In genomic region chr9:100554935-100555401, GRCh38 we compare ENCODE assay signal across 14 cellular contexts. TPM values are rescaled to one million over a fixed set of nuclear protein-coding genes. Genes with fewer than 3 reads are reported as not detected.
DNase-seq lines count a peak whose midpoint lies in the region; ATAC-seq, FAIRE-seq and TF ChIP-seq lines count a peak whose summit lies in the region.
"Had no signal": no experiment of that assay in that cellular context is flagged by ENCODE, and none has a peak within 500 bp of the region (broad histone marks: within the 10 kb centered on the region; RNA-seq: fewer than 3 reads in every experiment).

No MANE protein-coding gene starts in this region.

- no peaks in the 10 kb centered on the region for H3K36me3 ChIP-seq in astrocyte (ENCODE audit: insufficient read depth, low read length)
- peaks cover 0 to 13% of the 10 kb centered on the region in 2 experiments for H3K36me3 ChIP-seq in mesenchymal stem cell (ENCODE audit: control insufficient read depth in 1 of 2, insufficient read depth in 2 of 2, low read depth in 1 of 2, low read length in 2 of 2)
- H3K36me3 ChIP-seq in mucosa of descending colon (ENCODE audit: low read depth) = no peaks in the 10 kb centered on the region

- no peaks in the 10 kb centered on the region for H3K9me3 Mint-ChIP-seq in astrocyte (ENCODE audit: unreplicated experiment)
- H3K9me3 Mint-ChIP-seq: CD4-positive, alpha-beta memory T cell had no signal

- H4K20me1 ChIP-seq in astrocyte (ENCODE audit: insufficient read depth, low read length) = no peaks in the 10 kb centered on the region

- TF ChIP-seq CTCF in astrocyte (IDR thresholded peaks at IDR 0.05; ENCODE audit: insufficient read depth, low read depth, low read length) = no peak
- no peak for TF ChIP-seq CTCF in mucosa of descending colon (IDR thresholded peaks at IDR 0.05)

- H3K27ac Mint-ChIP-seq in astrocyte (ENCODE audit: unreplicated experiment) = no peak overlapping the region
- H3K27ac Mint-ChIP-seq: CD4-positive, alpha-beta memory T cell; stimulated activated naive B cell treated with anti-CD40 and anti-IgM and Interleukin-4, amounts not matched to agents 10 μg/mL and 1 μg/mL and 100 μg/mL, for 72 hours had no signal

- no peak overlapping the region for H3K18ac ChIP-seq in mesenchymal stem cell (ENCODE audit: low read depth in 1 of 2, low read length in 2 of 2)

- H4K91ac ChIP-seq in mesenchymal stem cell (ENCODE audit: low read length) = no peak overlapping the region

- no peaks in the 10 kb centered on the region for H3K27me3 ChIP-seq in astrocyte (ENCODE audit: insufficient read depth, low read length)
- H3K27me3 ChIP-seq in mesenchymal stem cell (ENCODE audit: control insufficient read depth in 1 of 2, insufficient read depth in 1 of 2, low read length in 2 of 2) = no peaks in the 10 kb centered on the region
- H3K27me3 ChIP-seq: body of pancreas had no signal

- H3K9me3 ChIP-seq in astrocyte (ENCODE audit: insufficient read depth, low read depth, low read length) (no peaks in the 10 kb centered on the region), mesenchymal stem cell (ENCODE audit: control insufficient read depth, low read length) (no peaks in the 10 kb centered on the region), mucosa of descending colon (no peaks in the 10 kb centered on the region)
- H3K9me3 ChIP-seq: body of pancreas had no signal

- no peak overlapping the region for H2BK12ac ChIP-seq in mesenchymal stem cell (ENCODE audit: low read length in 2 of 2)

- intact Hi-C loops in mucosa of descending colon (cut with DNase I, micrococcal nuclease) = no loop called here

- H3K23ac ChIP-seq in mesenchymal stem cell (ENCODE audit: low read length in 2 of 2) = no peak overlapping the region

- no peak overlapping the region for H2AFZ ChIP-seq in astrocyte (ENCODE audit: low read depth, low read length)
- peak overlapping the region; percentile 11 for H2AFZ ChIP-seq in mesenchymal stem cell (ENCODE audit: low read depth, low read length)

- H3K4me3 ChIP-seq in astrocyte (ENCODE audit: insufficient read depth, low read depth, low read length) (no peak overlapping the region), mesenchymal stem cell (ENCODE audit: insufficient read depth in 1 of 2, low read depth in 1 of 2, low read length in 2 of 2) (no peak overlapping the region), mucosa of descending colon (no peak overlapping the region)
- H3K4me3 ChIP-seq: body of pancreas had no signal

- peak; percentile 67 for DNase-seq in astrocyte (ENCODE audit: low read depth)
- DNase-seq in mesenchymal stem cell = peak; percentile 33
- DNase-seq in GM03348 (ENCODE audit: low spot score) = no peak
- no peak for DNase-seq in amniotic stem cell (lab: John Stamatoyannopoulos, UW)
- DNase-seq in stimulated activated CD4-positive, alpha-beta T cell treated with anti-CD3 and anti-CD28 coated beads, Interleukin-2, amount 100 ng/mL, for 48 hours = no peak
- DNase-seq in mucosa of descending colon = no peak
- DNase-seq: body of pancreas; CD4-positive, alpha-beta memory T cell; glutamatergic neuron; small intestine; stimulated activated naive B cell treated with anti-CD40 and anti-IgM and Interleukin-4, amounts not matched to agents 10 μg/mL and 1 μg/mL and 100 μg/mL, for 72 hours; T-helper 1 cell had no signal

- H2BK120ac ChIP-seq in mesenchymal stem cell (ENCODE audit: low read depth, low read length) = no peak overlapping the region

- no peak overlapping the region for H3K4me2 ChIP-seq in astrocyte (ENCODE audit: low read length)
- H3K4me2 ChIP-seq in mesenchymal stem cell (ENCODE audit: low read length, poor library complexity, severe bottlenecking) = no peak overlapping the region

- no peaks in the 10 kb centered on the region for H3K4me1 ChIP-seq in astrocyte (ENCODE audit: insufficient read depth, low read length)
- no peaks in the 10 kb centered on the region for H3K4me1 ChIP-seq in mesenchymal stem cell (ENCODE audit: control insufficient read depth, insufficient read depth, low read depth, low read length)
- no peaks in the 10 kb centered on the region for H3K4me1 ChIP-seq in mucosa of descending colon (ENCODE audit: low read depth)
- H3K4me1 ChIP-seq: body of pancreas had no signal

- H2BK5ac ChIP-seq in mesenchymal stem cell (ENCODE audit: low read depth, low read length, poor library complexity, severe bottlenecking) = no peak overlapping the region

- H3K36me3 Mint-ChIP-seq in astrocyte (ENCODE audit: low read depth, unreplicated experiment) = peaks cover 2% of the 10 kb centered on the region

- no peak overlapping the region for H2AK5ac ChIP-seq in mesenchymal stem cell (ENCODE audit: low read length, severe bottlenecking)

- no peak overlapping the region for H3K4ac ChIP-seq in mesenchymal stem cell (ENCODE audit: low read depth in 1 of 2, low read length in 2 of 2)

- no peak overlapping the region for H3K9ac ChIP-seq in astrocyte (ENCODE audit: low read length)
- H3K9ac ChIP-seq in mesenchymal stem cell (ENCODE audit: low read length) = no peak overlapping the region

- ATAC-seq in GM18520 (IDR thresholded peaks at IDR 0.05; ENCODE audit: unreplicated experiment) (peak; percentile 6), HG02642 (IDR thresholded peaks at IDR 0.05; ENCODE audit: poor library complexity, unreplicated experiment) (peak; percentile 42), mucosa of descending colon (no peak)
- ATAC-seq: body of pancreas; stimulated activated naive B cell treated with anti-CD40 and anti-IgM and Interleukin-4, amounts not matched to agents 10 μg/mL and 1 μg/mL and 100 μg/mL, for 72 hours had no signal

- 100% methylated on average over 2 of the region's 2 CpGs for WGBS in mesenchymal stem cell

- no peak overlapping the region for H3K14ac ChIP-seq in mesenchymal stem cell (ENCODE audit: low read length in 2 of 2)

- no peaks in the 10 kb centered on the region for H3K4me1 Mint-ChIP-seq in astrocyte (ENCODE audit: low read depth, unreplicated experiment)
- H3K4me1 Mint-ChIP-seq: CD4-positive, alpha-beta memory T cell; stimulated activated naive B cell treated with anti-CD40 and anti-IgM and Interleukin-4, amounts not matched to agents 10 μg/mL and 1 μg/mL and 100 μg/mL, for 72 hours had no signal

- no peak overlapping the region for H2BK15ac ChIP-seq in mesenchymal stem cell (ENCODE audit: low read depth, poor library complexity, severe bottlenecking)

- no peaks in the 10 kb centered on the region for H3K27me3 Mint-ChIP-seq in astrocyte (ENCODE audit: low read depth, unreplicated experiment)
- H3K27me3 Mint-ChIP-seq: CD4-positive, alpha-beta memory T cell; stimulated activated naive B cell treated with anti-CD40 and anti-IgM and Interleukin-4, amounts not matched to agents 10 μg/mL and 1 μg/mL and 100 μg/mL, for 72 hours had no signal

- FAIRE-seq in astrocyte (lab: Jason Lieb, UNC) = no peak
- FAIRE-seq: small intestine had no signal

- H3K79me1 ChIP-seq in mesenchymal stem cell (replicated peaks; ENCODE audit: low read length, poor library complexity, severe bottlenecking) = no peaks in the 10 kb centered on the region

- no peak overlapping the region for H4K8ac ChIP-seq in mesenchymal stem cell (ENCODE audit: low read length)

- H3K79me2 ChIP-seq in astrocyte (ENCODE audit: insufficient read depth, low read length) = no peaks in the 10 kb centered on the region

- no peak overlapping the region for H3K27ac ChIP-seq in astrocyte (ENCODE audit: low read depth, low read length)
- H3K27ac ChIP-seq in mesenchymal stem cell (ENCODE audit: low read length, poor library complexity, severe bottlenecking) = no peak overlapping the region
- H3K27ac ChIP-seq: body of pancreas had no signal

- no peak overlapping the region for H3K4me3 Mint-ChIP-seq in astrocyte (ENCODE audit: unreplicated experiment)
- H3K4me3 Mint-ChIP-seq: CD4-positive, alpha-beta memory T cell; stimulated activated naive B cell treated with anti-CD40 and anti-IgM and Interleukin-4, amounts not matched to agents 10 μg/mL and 1 μg/mL and 100 μg/mL, for 72 hours had no signal

RNA-seq across cellular contexts. Expression of gene CAVIN4, which starts 22.9 kb away (rescaled TPM):
- total RNA-seq in astrocyte (4.2 and 6.0 TPM in 2 replicates), mucosa of descending colon (under 1 TPM in 2 of 3 donors, not detected in 1; 0.14 to 0.82 TPM)
- 0.39 TPM for polyA plus RNA-seq in mesenchymal stem cell (2013, experiment 1 of 2)
- 0.32 TPM for polyA plus RNA-seq in mesenchymal stem cell (2013, experiment 2 of 2)
- polyA plus RNA-seq: CD4-positive, alpha-beta memory T cell had no signal

Comparison
In these comparisons a context has a peak if more than half of its experiments do, and no peak if none do; other contexts are left out.
1. DNase-seq: peak in astrocyte (single experiment) and mesenchymal stem cell (single experiment); none in GM03348 (single experiment), amniotic stem cell (single experiment), stimulated activated CD4-positive, alpha-beta T cell treated with anti-CD3 and anti-CD28 coated beads, Interleukin-2, amount 100 ng/mL, for 48 hours (0 of 2) and mucosa of descending colon (0 of 3).